ENCODE assay signal across 8 cellular contexts in the genomic region with DNA sequence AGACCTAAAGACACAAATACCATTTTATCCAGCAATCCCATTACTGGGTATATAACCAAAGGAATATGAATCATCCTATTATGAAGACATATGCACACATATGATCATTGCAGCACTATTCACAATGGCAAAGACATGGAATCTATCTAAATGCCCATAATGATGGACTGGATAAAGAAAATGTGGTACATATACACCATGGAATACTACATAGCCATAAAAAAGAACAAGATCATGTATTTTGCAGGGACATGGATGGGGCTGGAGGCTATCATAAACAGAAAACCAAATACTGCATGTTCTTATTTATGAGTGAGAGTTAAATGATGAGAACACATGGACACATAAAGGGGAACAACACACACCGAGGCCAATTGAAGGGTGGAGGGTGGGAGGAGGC. TPM values are rescaled to one million over a fixed set of nuclear protein-coding genes. Genes with fewer than 3 reads are reported as not detected.
"Had no signal": no experiment of that assay in that cellular context is flagged by ENCODE, and none has a peak within 500 bp of the region (broad histone marks: within the 10 kb centered on the region; RNA-seq: fewer than 3 reads in every experiment).

No MANE protein-coding gene starts in this region.

- H3K4me2 ChIP-seq: GM23338 had no signal

- H3K4me3 ChIP-seq: GM23338 had no signal

- DNase-seq: H9, HCEC 1CT, IMR-90, KBM-7 had no signal

- H2AFZ ChIP-seq: GM23338 had no signal

- H3K27ac Mint-ChIP-seq: GM23338, H9 had no signal

- ATAC-seq: GM23338 had no signal

- FAIRE-seq: H1, H54, HTR-8/SVneo had no signal

- H3K4me3 Mint-ChIP-seq: GM23338, H9 had no signal

RNA-seq across cellular contexts. Expression of a gene that starts 3.8 kb away (rescaled TPM):
- polyA plus RNA-seq: IMR-90 had no signal
